ENCODE assay signal across 9 cellular contexts in the genomic region with DNA sequence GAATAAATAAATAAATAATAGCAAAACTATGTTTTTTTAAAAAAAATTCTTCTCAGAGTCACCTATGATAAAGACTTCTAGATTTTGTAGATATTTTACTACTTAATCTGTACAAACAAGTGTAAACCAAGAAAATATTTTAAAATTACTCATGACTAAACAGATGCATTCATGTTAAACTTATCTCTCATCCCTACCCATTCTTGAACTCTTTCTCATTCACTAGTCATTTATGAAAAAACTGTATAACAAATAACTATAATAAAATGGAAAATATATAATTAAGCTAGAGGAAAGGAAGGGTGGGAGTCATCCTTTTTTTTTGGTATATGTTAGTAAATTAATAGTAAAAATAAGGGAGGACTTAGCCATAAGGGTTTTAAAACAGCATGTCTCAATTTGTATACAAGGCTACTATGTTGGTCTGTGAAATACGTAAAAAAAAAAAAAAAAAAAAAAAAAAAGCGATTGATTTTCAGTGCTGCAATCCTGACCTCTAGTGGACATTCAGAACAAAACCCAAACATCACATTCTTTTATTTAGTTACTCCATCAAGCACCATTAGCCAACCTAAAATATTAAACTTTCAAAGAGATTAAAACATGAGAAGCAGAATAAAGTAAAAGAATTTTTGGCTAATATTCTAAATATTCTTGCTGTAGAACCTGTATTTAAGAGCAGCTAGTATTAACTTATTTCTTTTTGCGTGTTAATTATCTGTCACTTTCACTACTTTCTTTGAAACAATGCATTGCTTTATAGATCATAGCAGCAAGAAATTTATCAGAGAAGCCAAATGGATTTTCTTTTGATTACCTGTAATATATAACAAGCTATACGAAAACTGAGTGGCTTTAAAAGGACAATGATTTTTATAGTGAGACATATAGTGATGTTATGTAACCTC.
A peak's percentile ranks its signal among the peaks of the same experiment; 100 is the strongest.
DNase-seq lines count a peak whose midpoint lies in the region; ATAC-seq and TF ChIP-seq lines count a peak whose summit lies in the region.
"Had no signal": no experiment of that assay in that cellular context is flagged by ENCODE, and none has a peak within 500 bp of the region (broad histone marks: within the 10 kb centered on the region; RNA-seq: fewer than 3 reads in every experiment).

No MANE protein-coding gene starts in this region.

- no peak overlapping the region for H3K4me3 Mint-ChIP-seq in activated CD4-positive, alpha-beta T cell treated with anti-CD3 and anti-CD28 coated beads, Interleukin-2, amount 10 ng/mL, durations not matched to agents 7 days and 5 days

- no peaks in the 10 kb centered on the region for H3K36me3 ChIP-seq in adrenal gland (replicated peaks in 1 of 2)
- H3K36me3 ChIP-seq in hepatocyte (replicated peaks; ENCODE audit: insufficient read depth, low read depth), result no peaks in the 10 kb centered on the region
- H3K36me3 ChIP-seq in tibial artery, result no peaks in the 10 kb centered on the region
- H3K36me3 ChIP-seq: BLaER1 treated with 17β-estradiol and CSF1 and Interleukin-3, amounts not matched to agents 10 nM and 100 nM had no signal

- WGBS in adrenal gland, 4 donors, result 21 to 25% (median 23%) methylated on average over 4 of the region's 4 CpGs
- WGBS in hepatocyte (ENCODE audit: low lambda C conversion rate, missing lambda C conversion rate), result 25% methylated on average over 4 of the region's 4 CpGs

- H3K36me3 Mint-ChIP-seq in activated CD4-positive, alpha-beta T cell treated with anti-CD3 and anti-CD28 coated beads, Interleukin-2, amount 10 ng/mL, durations not matched to agents 7 days and 5 days (ENCODE audit: low read depth), result no peaks in the 10 kb centered on the region

- H2AFZ ChIP-seq in hepatocyte, result no peak overlapping the region

- POLR2A ChIA-PET in activated CD4-positive, alpha-beta T cell treated with anti-CD3 and anti-CD28 coated beads, Interleukin-2, amount 10 ng/mL, durations not matched to agents 7 days and 5 days (lab: Charles Lee), result no interaction called here

- peaks cover 3% of the 10 kb centered on the region for H3K27me3 Mint-ChIP-seq in activated CD4-positive, alpha-beta T cell treated with anti-CD3 and anti-CD28 coated beads, Interleukin-2, amount 10 ng/mL, durations not matched to agents 7 days and 5 days

- no peaks in the 10 kb centered on the region for H3K4me1 ChIP-seq in adrenal gland (replicated peaks in 1 of 2)
- no peaks in the 10 kb centered on the region for H3K4me1 ChIP-seq in hepatocyte (ENCODE audit: insufficient read depth)
- no peaks in the 10 kb centered on the region for H3K4me1 ChIP-seq in tibial artery

- H3K27me3 ChIP-seq in adrenal gland (no peaks in the 10 kb centered on the region), hepatocyte (no peaks in the 10 kb centered on the region), tibial artery (no peaks in the 10 kb centered on the region)
- H3K27me3 ChIP-seq: BLaER1 treated with 17β-estradiol and CSF1 and Interleukin-3, amounts not matched to agents 10 nM and 100 nM had no signal

- ATAC-seq in GM19463 (IDR thresholded peaks at IDR 0.05; ENCODE audit: unreplicated experiment), result no peak

- no peak overlapping the region for H3K4me3 ChIP-seq in adrenal gland
- H3K4me3 ChIP-seq in hepatocyte, result no peak overlapping the region
- no peak overlapping the region for H3K4me3 ChIP-seq in tibial artery
- H3K4me3 ChIP-seq: BLaER1 treated with 17β-estradiol and CSF1 and Interleukin-3, amounts not matched to agents 10 nM and 100 nM had no signal

- no peak overlapping the region for H3K27ac ChIP-seq in adrenal gland
- no peak overlapping the region for H3K27ac ChIP-seq in hepatocyte
- H3K27ac ChIP-seq in tibial artery, result no peak overlapping the region
- H3K27ac ChIP-seq: BLaER1 treated with 17β-estradiol and CSF1 and Interleukin-3, amounts not matched to agents 10 nM and 100 nM had no signal

- CTCF ChIA-PET in activated CD4-positive, alpha-beta T cell treated with anti-CD3 and anti-CD28 coated beads, Interleukin-2, amount 10 ng/mL, durations not matched to agents 7 days and 5 days (lab: Charles Lee), result interaction anchor here (0.6 to 3.0 kb wide), 2 partner anchors 482 to 1126 kb away, joined by 3 to 9 read pairs; no protein-coding TSS in a partner anchor

- DNase-seq in NCI-H2107 treated with DMSO at 0.1 percent for 48 hours (lab: John Stamatoyannopoulos, UW; ENCODE audit: unreplicated experiment) (peak; percentile 78), NCI-H2107 (lab: John Stamatoyannopoulos, UW) (no peak), NCI-H1694 treated with DMSO at 0.1 percent for 48 hours (lab: John Stamatoyannopoulos, UW) (peak; percentile 80), adrenal gland (no peak), hepatocyte (ENCODE audit: low spot score) (peak; percentile 54), tibial artery (no peak)
- no peak for DNase-seq in activated CD4-positive, alpha-beta T cell treated with anti-CD3 and anti-CD28 coated beads, Interleukin-2, amount 10 ng/mL, durations not matched to agents 7 days and 5 days

- H3K27ac Mint-ChIP-seq in activated CD4-positive, alpha-beta T cell treated with anti-CD3 and anti-CD28 coated beads, Interleukin-2, amount 10 ng/mL, durations not matched to agents 7 days and 5 days, result no peak overlapping the region

- no peaks in the 10 kb centered on the region for H3K9me3 ChIP-seq in adrenal gland (replicated peaks in 1 of 3)
- no peaks in the 10 kb centered on the region for H3K9me3 ChIP-seq in hepatocyte (ENCODE audit: low read depth)
- H3K9me3 ChIP-seq in tibial artery, result no peaks in the 10 kb centered on the region
- H3K9me3 ChIP-seq: BLaER1 treated with 17β-estradiol and CSF1 and Interleukin-3, amounts not matched to agents 10 nM and 100 nM had no signal

- H3K9me3 Mint-ChIP-seq in activated CD4-positive, alpha-beta T cell treated with anti-CD3 and anti-CD28 coated beads, Interleukin-2, amount 10 ng/mL, durations not matched to agents 7 days and 5 days, result no peaks in the 10 kb centered on the region

- peaks cover 1% of the 10 kb centered on the region for H3K4me1 Mint-ChIP-seq in activated CD4-positive, alpha-beta T cell treated with anti-CD3 and anti-CD28 coated beads, Interleukin-2, amount 10 ng/mL, durations not matched to agents 7 days and 5 days

- no peaks in the 10 kb centered on the region for H3K79me2 ChIP-seq in hepatocyte

- H3K9me2 ChIP-seq in hepatocyte (replicated peaks; ENCODE audit: insufficient read depth), result no peaks in the 10 kb centered on the region

- no peak for TF ChIP-seq POLR2A in adrenal gland (IDR thresholded peaks at IDR 0.05)

- TF ChIP-seq CTCF in adrenal gland (IDR thresholded peaks at IDR 0.05) (peak; percentile 41 to 80 (median 62)), hepatocyte (IDR thresholded peaks at IDR 0.05; ENCODE audit: poor library complexity) (peak; percentile 66), tibial artery (IDR thresholded peaks at IDR 0.05) (peak; percentile 36 to 42)

- intact Hi-C loops in adrenal gland (cut with DNase I), result loop anchor here in 1 of 2 donors (5.0 kb wide), 1 partner anchor 482 kb away; no protein-coding TSS in a partner anchor
- intact Hi-C loops in tibial artery (cut with DNase I; ENCODE audit: low total_unique reads), result loop anchor here (5.0 kb wide), 1 partner anchor 482 kb away; no protein-coding TSS in a partner anchor

- H4K20me1 ChIP-seq in hepatocyte (ENCODE audit: insufficient read depth, poor library complexity, severe bottlenecking), result no peaks in the 10 kb centered on the region
- H4K20me1 ChIP-seq: BLaER1 treated with 17β-estradiol and CSF1 and Interleukin-3, amounts not matched to agents 10 nM and 100 nM had no signal

- H3K4me2 ChIP-seq in hepatocyte, result no peak overlapping the region

Comparison
In these comparisons a context has a peak if more than half of its experiments do, and no peak if none do; other contexts are left out.
1. DNase-seq: peak in NCI-H2107 treated with DMSO at 0.1 percent for 48 hours (single experiment), NCI-H1694 treated with DMSO at 0.1 percent for 48 hours (single experiment) and hepatocyte (single experiment); none in NCI-H2107 (single experiment), adrenal gland (0 of 7), tibial artery (0 of 2) and activated CD4-positive, alpha-beta T cell treated with anti-CD3 and anti-CD28 coated beads, Interleukin-2, amount 10 ng/mL, durations not matched to agents 7 days and 5 days (single experiment).
2. Peak in every context shown above with its lines, with median percentiles within 50 percentile points of each other: CTCF ChIP-seq.